In the genomic region with DNA sequence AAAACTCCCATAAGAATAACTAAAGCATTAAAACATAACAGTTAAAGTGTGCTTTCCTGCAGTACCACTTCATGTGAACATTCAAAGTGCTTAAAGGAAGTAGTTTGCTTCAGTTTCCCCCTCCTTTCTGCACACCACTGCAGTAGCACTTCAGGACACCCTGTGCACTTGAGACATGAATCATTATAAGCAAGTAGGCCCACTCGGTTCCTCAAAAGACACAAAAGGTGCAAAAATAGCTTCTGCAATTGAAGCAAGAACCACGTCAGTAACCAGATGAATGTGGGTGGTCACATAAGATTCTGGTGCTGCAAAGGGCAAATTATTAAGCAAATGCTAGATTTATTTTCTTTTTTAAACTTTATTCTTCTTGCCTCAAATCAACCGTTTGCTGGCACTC, we compare ENCODE assay signal across 9 cellular contexts.
DNase-seq lines count a peak whose midpoint lies in the region; ATAC-seq lines count a peak whose summit lies in the region.
"Had no signal": no experiment of that assay in that cellular context is flagged by ENCODE, and none has a peak within 500 bp of the region (broad histone marks: within the 10 kb centered on the region; RNA-seq: fewer than 3 reads in every experiment).

No MANE protein-coding gene starts in this region.

- peak; percentile 60 for DNase-seq in Ammon's horn (ENCODE audit: low spot score)
- DNase-seq in SKM-1 treated with dmso at 0.1 percent for 144 hours (lab: John Stamatoyannopoulos, UW; ENCODE audit: unreplicated experiment), result peak; percentile 59
- DNase-seq in NCI-H2227 treated with DMSO at 0.1 percent for 48 hours (lab: John Stamatoyannopoulos, UW), result no peak
- DNase-seq in ecto neural progenitor cell (ENCODE audit: low spot score), result no peak
- no peak for DNase-seq in NCI-H2196 (lab: John Stamatoyannopoulos, UW; ENCODE audit: unreplicated experiment)
- no peak for DNase-seq in activated CD4-positive, alpha-beta T cell treated with anti-CD3 and anti-CD28 coated beads for 1 hour

- ATAC-seq in GM18868 (IDR thresholded peaks at IDR 0.05; ENCODE audit: unreplicated experiment) (peak; percentile 100), HG02943 (IDR thresholded peaks at IDR 0.05; ENCODE audit: low read depth, unreplicated experiment) (peak; percentile 94)
- ATAC-seq: Panc1 had no signal

Comparison
In these comparisons a context has a peak if more than half of its experiments do, and no peak if none do; other contexts are left out.
1. DNase-seq: peak in Ammon's horn (single experiment) and SKM-1 treated with dmso at 0.1 percent for 144 hours (single experiment); none in NCI-H2227 treated with DMSO at 0.1 percent for 48 hours (single experiment), ecto neural progenitor cell (single experiment), NCI-H2196 (single experiment) and activated CD4-positive, alpha-beta T cell treated with anti-CD3 and anti-CD28 coated beads for 1 hour (single experiment).